ENCODE assay signal across 21 cellular contexts in genomic region chr2:29222381-29223179, GRCh38.
A peak's percentile ranks its signal among the peaks of the same experiment; 100 is the strongest.
DNase-seq lines count a peak whose midpoint lies in the region; ATAC-seq and TF ChIP-seq lines count a peak whose summit lies in the region.
"Had no signal": no experiment of that assay in that cellular context is flagged by ENCODE, and none has a peak within 500 bp of the region (broad histone marks: within the 10 kb centered on the region; RNA-seq: fewer than 3 reads in every experiment).

No MANE protein-coding gene starts in this region.

- H3K27me3 ChIP-seq in stomach (peaks cover 0 to 26% (median 0%) of the 10 kb centered on the region in 3 donors), prostate gland (replicated peaks; ENCODE audit: insufficient read depth) (no peaks in the 10 kb centered on the region)

- TF ChIP-seq CTCF in GM13976 (IDR thresholded peaks at IDR 0.05; ENCODE audit: borderline replicate concordance, control extremely low read depth, extremely low read depth, insufficient read depth, missing control alignments) (no peak), stomach (IDR thresholded peaks at IDR 0.05) (no peak), prostate gland (IDR thresholded peaks at IDR 0.05) (no peak)

- intact Hi-C loops in stomach (cut with DNase I; ENCODE audit: low total_unique reads), result no loop called here
- intact Hi-C loops in prostate gland (cut with DNase I), result no loop called here

- 75 to 87% (median 79%) methylated on average over 11 of the region's 11 CpGs for WGBS in stomach, 5 donors
- 82% methylated on average over 11 of the region's 11 CpGs for WGBS in prostate gland

- H3K9me3 ChIP-seq in stomach (no peaks in the 10 kb centered on the region), prostate gland (no peaks in the 10 kb centered on the region)

- in situ Hi-C loops in GM13976 (cut with MboI; ENCODE audit: low sequenced_read_pairs, unreplicated experiment), result no loop called here

- TF ChIP-seq POLR2A in stomach (IDR thresholded peaks at IDR 0.05) (no peak), prostate gland (IDR thresholded peaks at IDR 0.05) (no peak)

- ATAC-seq in activated CD4-positive, CD25-positive, alpha-beta regulatory T cell treated with anti-CD3 and anti-CD28 coated beads, Interleukin-2, amount 50 U/mL, for 24 hours, result no peak
- ATAC-seq: Panc1 had no signal

- peak; percentile 13 for DNase-seq in activated CD4-positive, CD25-positive, alpha-beta regulatory T cell treated with anti-CD3 and anti-CD28 coated beads, Interleukin-2, amount 50 U/mL, for 72 hours
- DNase-seq in GM13976 (ENCODE audit: low spot score) (peak; percentile 11), mesenteric fat pad (ENCODE audit: low spot score) (peak; percentile 51), stomach (peak; percentile 15), GF-D8 (lab: John Stamatoyannopoulos, UW) (no peak), activated gamma-delta T cell (lab: John Stamatoyannopoulos, UW) (no peak), prostate gland (ENCODE audit: low spot score) (no peak)
- DNase-seq: CD8-positive, alpha-beta memory T cell; DMS153; DND-41; NCI-H1092; NCI-H1417 treated with DMSO at 0.1 percent for 48 hours; NCI-H1694 treated with DMSO at 0.1 percent for 48 hours; NCI-H2081; NCI-H2227 treated with DMSO at 0.1 percent for 48 hours; NCI-H69; SIG-M5 had no signal

- no peak overlapping the region for H3K4me3 ChIP-seq in stomach
- H3K4me3 ChIP-seq in prostate gland, result no peak overlapping the region

- no peak overlapping the region for H3K27ac ChIP-seq in stomach
- H3K27ac ChIP-seq in prostate gland, result no peak overlapping the region
- H3K27ac ChIP-seq: 22Rv1, C4-2B had no signal

- H3K36me3 ChIP-seq in stomach (no peaks in the 10 kb centered on the region), prostate gland (no peaks in the 10 kb centered on the region)

- no peak for TF ChIP-seq EP300 in stomach (IDR thresholded peaks at IDR 0.05)

- H3K4me1 ChIP-seq in stomach (peaks cover 0 to 8% (median 2%) of the 10 kb centered on the region in 4 donors), prostate gland (replicated peaks) (no peaks in the 10 kb centered on the region)

Comparison
In these comparisons a context has a peak if more than half of its experiments do, and no peak if none do; other contexts are left out.
1. DNase-seq: peak in activated CD4-positive, CD25-positive, alpha-beta regulatory T cell treated with anti-CD3 and anti-CD28 coated beads, Interleukin-2, amount 50 U/mL, for 72 hours (single experiment), GM13976 (single experiment), mesenteric fat pad (single experiment) and stomach (single experiment); none in GF-D8 (single experiment), activated gamma-delta T cell (single experiment) and prostate gland (single experiment).